ENCODE assay signal across 1 cellular context in the genomic region with DNA sequence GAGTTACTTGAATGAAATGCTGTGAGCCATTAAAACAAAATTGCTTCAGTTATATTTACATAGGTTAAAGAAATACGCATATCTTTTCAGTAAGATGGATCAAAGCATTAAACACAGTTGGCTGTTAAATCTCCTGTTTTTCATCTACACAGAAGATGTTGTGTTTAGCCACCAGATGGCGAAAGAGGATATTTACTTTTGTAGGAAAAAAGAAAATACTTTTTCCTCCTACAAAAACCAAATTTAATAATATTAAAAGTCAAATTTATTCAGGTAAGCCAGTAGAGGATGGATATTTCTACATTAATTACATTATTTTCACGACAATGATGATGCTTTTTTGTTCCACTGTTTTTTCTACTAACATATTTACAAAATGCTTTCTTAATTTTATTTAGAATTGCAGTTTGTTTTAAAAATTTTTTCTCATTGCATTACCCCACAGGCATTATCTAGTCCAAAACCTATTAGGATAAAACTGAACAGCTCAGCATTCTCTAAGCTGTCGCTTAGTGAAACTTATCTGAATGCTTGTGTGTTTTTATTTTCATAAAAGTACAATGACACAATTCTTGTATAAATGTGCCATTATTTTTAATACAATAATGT.
TF ChIP-seq lines count a peak whose summit lies in the region.

No MANE protein-coding gene starts in this region.

TF ChIP-seq in K562, 482 proteins besides CTCF, POLR2A, EP300 and RAD21 (continued from another document):
- no peak for TF ChIP-seq RBM34 (IDR thresholded peaks at IDR 0.05; ENCODE audit: borderline replicate concordance, insufficient read depth, low read length)
- no peak for TF ChIP-seq GTF2A2 (tag; IDR thresholded peaks at IDR 0.05)
- no peak for TF ChIP-seq PHF8 (IDR thresholded peaks at IDR 0.05; ENCODE audit: borderline replicate concordance, low read length)
- no peak for TF ChIP-seq ZNF232 (CRISPR knock-in tag; IDR thresholded peaks at IDR 0.05)
- no peak for TF ChIP-seq ZNF24 (IDR thresholded peaks at IDR 0.05)
- TF ChIP-seq STAT6 (CRISPR knock-in tag; IDR thresholded peaks at IDR 0.05): no peak
- no peak for TF ChIP-seq ZC3H4 (CRISPR knock-in tag; IDR thresholded peaks at IDR 0.05; ENCODE audit: borderline replicate concordance)
- TF ChIP-seq MTA2 (IDR thresholded peaks at IDR 0.05; ENCODE audit: low read depth): no peak
- no peak for TF ChIP-seq PCBP1 (IDR thresholded peaks at IDR 0.05; ENCODE audit: low read depth, low read length, poor library complexity, severe bottlenecking)
- TF ChIP-seq RAD51 (IDR thresholded peaks at IDR 0.05; ENCODE audit: borderline replicate concordance, low read depth): no peak
TF ChIP-seq in K562: peak in this region for 0.
